Comparison of ENCODE assay signal across 20 cellular contexts in genomic region chr18:25223899-25224607, GRCh38.
DNase-seq lines count a peak whose midpoint lies in the region; ATAC-seq and TF ChIP-seq lines count a peak whose summit lies in the region.
"Had no signal": no experiment of that assay in that cellular context is flagged by ENCODE, and none has a peak within 500 bp of the region (broad histone marks: within the 10 kb centered on the region; RNA-seq: fewer than 3 reads in every experiment).

No MANE protein-coding gene starts in this region.

- H3K36me3 ChIP-seq in esophagus muscularis mucosa: peaks cover 0 to 18% (median 6%) of the 10 kb centered on the region in 4 donors
- H3K36me3 ChIP-seq: BLaER1, Peyer's patch had no signal

- no peaks in the 10 kb centered on the region for H3K27me3 ChIP-seq in esophagus muscularis mucosa
- H3K27me3 ChIP-seq: BLaER1, Peyer's patch had no signal

- H3K27ac ChIP-seq in esophagus muscularis mucosa (replicated peaks in 1 of 4): no peak overlapping the region
- H3K27ac ChIP-seq: BLaER1, Peyer's patch had no signal

- ATAC-seq in Right ventricle myocardium inferior (peak; percentile 55), sciatic nerve (peak; percentile 69), left lobe of liver (no peak), HG03196 (IDR thresholded peaks at IDR 0.05; ENCODE audit: unreplicated experiment) (no peak)
- ATAC-seq: CD8-positive, alpha-beta T cell; GM12878 had no signal

- intact Hi-C loops in Right ventricle myocardium inferior (cut with DNase I) (loop anchor here (10.0 kb wide), 1 partner anchor 49 kb away; no protein-coding TSS in a partner anchor), cardiac septum (cut with DNase I) (no loop called here), sciatic nerve (cut with DNase I) (no loop called here), esophagus muscularis mucosa (cut with DNase I) (no loop called here)

- H3K4me3 ChIP-seq in fibroblast of the aortic adventitia (ENCODE audit: low read depth, low read length) (no peak overlapping the region), esophagus muscularis mucosa (no peak overlapping the region)
- H3K4me3 ChIP-seq: BLaER1, GM12878, K562, Peyer's patch had no signal

- TF ChIP-seq CTCF in fibroblast of the aortic adventitia (IDR thresholded peaks at IDR 0.05; ENCODE audit: insufficient read depth, low read length) (no peak), esophagus muscularis mucosa (IDR thresholded peaks at IDR 0.05) (no peak)

- H3K4me1 ChIP-seq in esophagus muscularis mucosa: peaks cover 0 to 13% (median 0%) of the 10 kb centered on the region in 4 donors
- H3K4me1 ChIP-seq: BLaER1, Peyer's patch had no signal

- TF ChIP-seq POLR2A in esophagus muscularis mucosa (IDR thresholded peaks at IDR 0.05; ENCODE audit: low read depth): no peak

- DNase-seq in Right ventricle myocardium inferior (ENCODE audit: missing footprints) (no peak), cardiac septum (ENCODE audit: low spot score) (no peak), NCI-H446 treated with DMSO at 0.1 percent for 48 hours (lab: John Stamatoyannopoulos, UW) (peak; percentile 73), fibroblast of the aortic adventitia (ENCODE audit: low read depth) (peak; percentile 67), sciatic nerve (ENCODE audit: low spot score) (no peak), esophagus muscularis mucosa (ENCODE audit: extremely low spot score) (no peak), left lobe of liver (ENCODE audit: low spot score) (no peak)
- DNase-seq: 8988T; CD8-positive, alpha-beta T cell; DND-41; GDM1; HCEC 1CT; NCI-H1436; NCI-H2029; Peyer's patch; SHP77 had no signal

- no peak for TF ChIP-seq EP300 in esophagus muscularis mucosa (IDR thresholded peaks at IDR 0.05)

- H3K9me3 ChIP-seq in esophagus muscularis mucosa: no peaks in the 10 kb centered on the region
- H3K9me3 ChIP-seq: BLaER1, Peyer's patch had no signal

- 89% methylated on average over 13 of the region's 13 CpGs for WGBS in esophagus muscularis mucosa

Comparison
In these comparisons a context has a peak if more than half of its experiments do, and no peak if none do; other contexts are left out.
1. ATAC-seq: peak in Right ventricle myocardium inferior (single experiment) and sciatic nerve (single experiment); none in left lobe of liver (single experiment) and HG03196 (single experiment).
2. DNase-seq: peak in NCI-H446 treated with DMSO at 0.1 percent for 48 hours (single experiment) and fibroblast of the aortic adventitia (single experiment); none in Right ventricle myocardium inferior (single experiment), cardiac septum (single experiment), sciatic nerve (single experiment), esophagus muscularis mucosa (single experiment) and left lobe of liver (single experiment).